26 cellular contexts compared by ENCODE assay signal in the genomic region with DNA sequence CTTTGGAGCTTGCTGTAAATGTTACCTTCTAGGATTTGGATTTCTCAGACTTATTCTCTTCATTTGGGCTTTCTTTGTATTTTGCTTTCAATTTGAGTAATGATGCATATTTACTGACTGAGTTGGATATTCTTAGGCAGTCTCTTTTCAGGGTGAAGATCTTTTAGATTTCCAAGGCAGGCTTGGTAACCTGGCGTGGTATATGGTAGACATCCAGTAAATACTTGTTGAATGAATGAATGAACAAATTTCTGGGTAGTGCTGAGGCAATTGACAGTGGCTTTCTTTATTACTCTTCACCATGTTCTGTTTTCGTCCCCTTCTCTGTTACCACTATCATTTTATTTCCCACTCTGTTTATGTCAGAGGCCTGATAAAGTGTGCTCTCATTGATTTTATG.
"Had no signal": no experiment of that assay in that cellular context is flagged by ENCODE, and none has a peak within 500 bp of the region (broad histone marks: within the 10 kb centered on the region; RNA-seq: fewer than 3 reads in every experiment).

No MANE protein-coding gene starts in this region.

- H3K27me3 ChIP-seq: cardiac muscle cell, foreskin keratinocyte, right lobe of liver, stomach, suprapubic skin, transverse colon had no signal

- H3K27ac ChIP-seq: cardiac muscle cell, foreskin keratinocyte, right lobe of liver, SK-N-MC, stomach, transverse colon had no signal

- ATAC-seq: activated naive CD4-positive, alpha-beta T cell treated with anti-CD3 and anti-CD28 coated beads, Interleukin-2, amount 50 U/mL, for 72 hours; foreskin keratinocyte; left lobe of liver; mucosa of descending colon; natural killer cell treated with Interleukin-12 subunit alpha and Interleukin-12 subunit beta and Interleukin-15 and Interleukin-18, amount 100 ng/mL, for 72 hours; right lobe of liver; stimulated activated naive B cell treated with anti-CD40 and anti-IgM and Interleukin-4, amounts not matched to agents 10 μg/mL and 1 μg/mL and 100 μg/mL, for 72 hours; T-helper 17 cell had no signal

- H3K36me3 Mint-ChIP-seq: activated naive CD4-positive, alpha-beta T cell treated with anti-CD3 and anti-CD28 coated beads, Interleukin-2, amount 50 U/mL, for 72 hours; natural killer cell treated with Interleukin-12 subunit alpha and Interleukin-12 subunit beta and Interleukin-15 and Interleukin-18, amount 100 ng/mL, for 72 hours had no signal

- H3K4me1 ChIP-seq: foreskin keratinocyte, right lobe of liver, stomach, suprapubic skin, transverse colon had no signal

- H3K4me3 ChIP-seq: cardiac muscle cell, lung, mucosa of descending colon, right lobe of liver, SK-N-MC, stomach, suprapubic skin, transverse colon had no signal

- H3K9me3 ChIP-seq: mucosa of descending colon, right lobe of liver, stomach, suprapubic skin, transverse colon had no signal

- H3K9me3 Mint-ChIP-seq: activated CD4-positive, alpha-beta memory T cell treated with anti-CD3 and anti-CD28 coated beads for 36 hours; activated CD4-positive, alpha-beta T cell treated with anti-CD3 and anti-CD28 coated beads, Interleukin-2, amount 10 ng/mL, durations not matched to agents 24 days and 14 days; activated naive CD4-positive, alpha-beta T cell treated with anti-CD3 and anti-CD28 coated beads, Interleukin-2, amount 50 U/mL, for 72 hours; activated T-helper 2 cell treated with anti-CD3 and anti-CD28 coated beads, Interferon-gamma antibody, Interleukin-2, Interleukin-4, amounts not matched to agents 10 μg/mL and 5 μg/mL and 100 μg/mL, durations not matched to agents 14 hours and 24 hours and 36 hours; natural killer cell treated with Interleukin-12 subunit alpha and Interleukin-12 subunit beta and Interleukin-15 and Interleukin-18, amount 100 ng/mL, for 72 hours; stimulated activated naive B cell treated with anti-CD40 and anti-IgM and Interleukin-4, amounts not matched to agents 10 μg/mL and 1 μg/mL and 100 μg/mL, for 72 hours had no signal

- H3K27ac Mint-ChIP-seq: activated CD4-positive, alpha-beta memory T cell treated with anti-CD3 and anti-CD28 coated beads for 36 hours; activated CD4-positive, alpha-beta T cell treated with anti-CD3 and anti-CD28 coated beads, Interleukin-2, amount 10 ng/mL, durations not matched to agents 24 days and 14 days; activated naive CD4-positive, alpha-beta T cell treated with anti-CD3 and anti-CD28 coated beads, Interleukin-2, amount 50 U/mL, for 72 hours; activated T-helper 2 cell treated with anti-CD3 and anti-CD28 coated beads, Interferon-gamma antibody, Interleukin-2, Interleukin-4, amounts not matched to agents 10 μg/mL and 5 μg/mL and 100 μg/mL, durations not matched to agents 14 hours and 24 hours and 36 hours; natural killer cell treated with Interleukin-12 subunit alpha and Interleukin-12 subunit beta and Interleukin-15 and Interleukin-18, amount 100 ng/mL, for 72 hours; stimulated activated naive B cell treated with anti-CD40 and anti-IgM and Interleukin-4, amounts not matched to agents 10 μg/mL and 1 μg/mL and 100 μg/mL, for 72 hours; T-helper 17 cell had no signal

- H3K36me3 ChIP-seq: cardiac muscle cell, suprapubic skin had no signal

- H3K4me3 Mint-ChIP-seq: activated CD4-positive, alpha-beta memory T cell treated with anti-CD3 and anti-CD28 coated beads for 36 hours; activated CD4-positive, alpha-beta T cell treated with anti-CD3 and anti-CD28 coated beads, Interleukin-2, amount 10 ng/mL, durations not matched to agents 24 days and 14 days; brain; natural killer cell treated with Interleukin-12 subunit alpha and Interleukin-12 subunit beta and Interleukin-15 and Interleukin-18, amount 100 ng/mL, for 72 hours; stimulated activated naive B cell treated with anti-CD40 and anti-IgM and Interleukin-4, amounts not matched to agents 10 μg/mL and 1 μg/mL and 100 μg/mL, for 72 hours; T-helper 17 cell had no signal

- H3K27me3 Mint-ChIP-seq: activated CD4-positive, alpha-beta memory T cell treated with anti-CD3 and anti-CD28 coated beads for 36 hours; activated CD4-positive, alpha-beta T cell treated with anti-CD3 and anti-CD28 coated beads, Interleukin-2, amount 10 ng/mL, durations not matched to agents 24 days and 14 days; brain; natural killer cell treated with Interleukin-12 subunit alpha and Interleukin-12 subunit beta and Interleukin-15 and Interleukin-18, amount 100 ng/mL, for 72 hours; stimulated activated naive B cell treated with anti-CD40 and anti-IgM and Interleukin-4, amounts not matched to agents 10 μg/mL and 1 μg/mL and 100 μg/mL, for 72 hours; T-helper 17 cell had no signal

- DNase-seq: activated CD4-positive, alpha-beta memory T cell treated with anti-CD3 and anti-CD28 coated beads for 36 hours; activated CD4-positive, CD25-positive, alpha-beta regulatory T cell treated with anti-CD3 and anti-CD28 coated beads, Interleukin-2, amount 50 U/mL, for 72 hours; activated T-cell treated with anti-CD3 and anti-CD28 coated beads, Interleukin-2, amount 50 U/mL, for 48 hours; aorta; foreskin keratinocyte; kidney glomerular epithelial cell; mucosa of descending colon; right lobe of liver; small intestine; stimulated activated CD4-positive, alpha-beta T cell treated with anti-CD3 and anti-CD28 coated beads, Interleukin-15, amount 100 ng/mL, for 24 hours; stimulated activated CD4-positive, alpha-beta T cell treated with anti-CD3 and anti-CD28 coated beads, Interleukin-2, amount 100 ng/mL, for 24 hours; stimulated activated naive B cell treated with anti-CD40 and anti-IgM and Interleukin-4, amounts not matched to agents 10 μg/mL and 1 μg/mL and 100 μg/mL, for 72 hours; stomach; T-helper 17 cell; T1000; transverse colon had no signal

- H3K4me1 Mint-ChIP-seq: activated CD4-positive, alpha-beta T cell treated with anti-CD3 and anti-CD28 coated beads, Interleukin-2, amount 10 ng/mL, durations not matched to agents 24 days and 14 days; brain had no signal
